18 cellular contexts compared by ENCODE assay signal in the genomic region with DNA sequence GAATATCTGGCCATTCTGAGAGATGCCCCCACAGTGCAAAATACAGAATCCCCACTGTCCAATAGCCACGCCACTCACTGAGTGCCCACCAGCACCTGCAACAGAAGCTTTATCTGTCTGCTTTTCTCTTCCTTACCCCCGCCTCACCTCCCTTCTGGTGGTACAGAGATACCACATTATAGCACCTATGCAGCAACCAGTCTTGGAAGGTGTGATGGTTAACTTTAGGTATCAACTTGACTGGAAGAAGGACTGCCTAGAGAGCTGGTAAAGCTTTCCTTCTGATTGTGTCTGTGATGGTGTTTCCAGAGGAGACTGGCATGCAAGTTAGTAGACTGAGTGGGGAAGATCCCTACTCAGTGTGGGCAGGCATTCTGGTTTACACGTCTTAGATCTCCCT.
A peak's percentile ranks its signal among the peaks of the same experiment; 100 is the strongest.
DNase-seq lines count a peak whose midpoint lies in the region; ATAC-seq and TF ChIP-seq lines count a peak whose summit lies in the region.
"Had no signal": no experiment of that assay in that cellular context is flagged by ENCODE, and none has a peak within 500 bp of the region (broad histone marks: within the 10 kb centered on the region; RNA-seq: fewer than 3 reads in every experiment).

No MANE protein-coding gene starts in this region.

- H3K4me3 Mint-ChIP-seq in natural killer cell, result no peak overlapping the region
- no peak overlapping the region for H3K4me3 Mint-ChIP-seq in activated CD4-positive, alpha-beta memory T cell treated with anti-CD3 and anti-CD28 coated beads for 36 hours
- H3K4me3 Mint-ChIP-seq: activated T-cell treated with anti-CD3 and anti-CD28 coated beads, Interleukin-2, amount 50 U/mL, for 72 hours had no signal

- no peak for TF ChIP-seq CTCF in GM06990 (IDR thresholded peaks at IDR 0.05; ENCODE audit: insufficient read depth, low read length, poor library complexity, severe bottlenecking)
- TF ChIP-seq CTCF in OCI-LY3 (IDR thresholded peaks at IDR 0.05; ENCODE audit: low read depth, low read length), result no peak
- TF ChIP-seq CTCF in natural killer cell (IDR thresholded peaks at IDR 0.05), result no peak

- H3K27ac ChIP-seq in OCI-LY3 (ENCODE audit: low read length), result no peak overlapping the region
- H3K27ac ChIP-seq: gastrocnemius medialis, testis had no signal

- POLR2A ChIA-PET in activated CD4-positive, alpha-beta memory T cell treated with anti-CD3 and anti-CD28 coated beads for 36 hours (lab: Charles Lee), result no interaction called here

- H3K9me3 Mint-ChIP-seq in natural killer cell, result no peaks in the 10 kb centered on the region
- H3K9me3 Mint-ChIP-seq in activated CD4-positive, alpha-beta memory T cell treated with anti-CD3 and anti-CD28 coated beads for 36 hours, result no peaks in the 10 kb centered on the region
- H3K9me3 Mint-ChIP-seq: activated T-cell treated with anti-CD3 and anti-CD28 coated beads, Interleukin-2, amount 50 U/mL, for 72 hours had no signal

- H3K9me3 ChIP-seq in OCI-LY3 (ENCODE audit: insufficient read depth, low read length), result no peaks in the 10 kb centered on the region
- H3K9me3 ChIP-seq: gastrocnemius medialis, testis had no signal

- H3K36me3 ChIP-seq in GM06990 (ENCODE audit: control insufficient read depth, insufficient read depth, low read length), result no peaks in the 10 kb centered on the region
- H3K36me3 ChIP-seq in OCI-LY3 (replicated peaks; ENCODE audit: low read depth, low read length), result no peaks in the 10 kb centered on the region
- H3K36me3 ChIP-seq: gastrocnemius medialis had no signal

- H4K20me1 ChIP-seq in OCI-LY3 (ENCODE audit: insufficient read depth, low read length), result no peaks in the 10 kb centered on the region; the same call in 1 of the 2 replicates

- H3K4me3 ChIP-seq in GM06990 (replicated peaks; ENCODE audit: low read depth, low read length), result peak overlapping the region; percentile 61
- H3K4me3 ChIP-seq in OCI-LY3 (ENCODE audit: low read length), result no peak overlapping the region
- H3K4me3 ChIP-seq: gastrocnemius medialis, K562, lung, testis had no signal

- H3K27ac Mint-ChIP-seq in natural killer cell, result peak overlapping the region in 1 of 2 donors; percentile 14
- H3K27ac Mint-ChIP-seq in activated CD4-positive, alpha-beta memory T cell treated with anti-CD3 and anti-CD28 coated beads for 36 hours, result no peak overlapping the region
- H3K27ac Mint-ChIP-seq: activated T-cell treated with anti-CD3 and anti-CD28 coated beads, Interleukin-2, amount 50 U/mL, for 72 hours had no signal

- DNase-seq in GM06990 (ENCODE audit: extremely low read depth, insufficient read length), result no peak
- DNase-seq in natural killer cell, result no peak
- no peak for DNase-seq in epidermal melanocyte (ENCODE audit: insufficient read length, low spot score)
- DNase-seq in LoVo (ENCODE audit: low spot score), result no peak
- DNase-seq in activated CD4-positive, alpha-beta memory T cell treated with anti-CD3 and anti-CD28 coated beads for 36 hours, result no peak
- DNase-seq: activated naive CD4-positive, alpha-beta T cell treated with anti-CD3 and anti-CD28 coated beads, Interleukin-2, amount 50 U/mL, for 16 hours; activated T-cell treated with anti-CD3 and anti-CD28 coated beads, Interleukin-2, amount 50 U/mL, for 72 hours; gastrocnemius medialis; kidney; NCI-H510A; right cardiac atrium; stimulated activated CD4-positive, alpha-beta T cell treated with anti-CD3 and anti-CD28 coated beads, Interleukin-15, amount 100 ng/mL, for 24 hours; T1000; testis had no signal

- peak; percentile 23 for ATAC-seq in GM19397 (IDR thresholded peaks at IDR 0.05; ENCODE audit: unreplicated experiment)
- peak in 2 of 3 donors; percentile 29 to 65 for ATAC-seq in natural killer cell
- ATAC-seq: gastrocnemius medialis, K562 had no signal

- no peaks in the 10 kb centered on the region for H3K36me3 Mint-ChIP-seq in natural killer cell
- no peaks in the 10 kb centered on the region for H3K36me3 Mint-ChIP-seq in activated CD4-positive, alpha-beta memory T cell treated with anti-CD3 and anti-CD28 coated beads for 36 hours

- H2AFZ ChIP-seq in OCI-LY3 (ENCODE audit: low read depth, low read length), result no peak overlapping the region

- intact Hi-C loops in natural killer cell (cut with micrococcal nuclease), result no loop called here
- intact Hi-C loops in activated CD4-positive, alpha-beta memory T cell treated with anti-CD3 and anti-CD28 coated beads for 36 hours (cut with micrococcal nuclease), result no loop called here

- no peaks in the 10 kb centered on the region for H3K27me3 Mint-ChIP-seq in natural killer cell (ENCODE audit: low read depth in 2 of 2)
- no peaks in the 10 kb centered on the region for H3K27me3 Mint-ChIP-seq in activated CD4-positive, alpha-beta memory T cell treated with anti-CD3 and anti-CD28 coated beads for 36 hours

- H3K27me3 ChIP-seq in GM06990 (replicated peaks; ENCODE audit: control insufficient read depth, insufficient read depth, low read length) (no peaks in the 10 kb centered on the region), OCI-LY3 (ENCODE audit: low read depth, low read length) (no peaks in the 10 kb centered on the region)
- H3K27me3 ChIP-seq: gastrocnemius medialis, testis had no signal

- no peak overlapping the region for H3K9ac ChIP-seq in OCI-LY3 (ENCODE audit: low read length)

- CTCF ChIA-PET in activated CD4-positive, alpha-beta memory T cell treated with anti-CD3 and anti-CD28 coated beads for 36 hours (lab: Charles Lee), result no interaction called here

- H3K4me1 Mint-ChIP-seq in natural killer cell, result peaks cover 21 to 27% of the 10 kb centered on the region in 2 donors
- H3K4me1 Mint-ChIP-seq in activated CD4-positive, alpha-beta memory T cell treated with anti-CD3 and anti-CD28 coated beads for 36 hours (ENCODE audit: low read depth), result no peaks in the 10 kb centered on the region

- H3K4me2 ChIP-seq in OCI-LY3 (ENCODE audit: low read length), result peak overlapping the region; percentile 60

- H3K4me1 ChIP-seq in OCI-LY3 (ENCODE audit: low read length), result peaks cover 46% of the 10 kb centered on the region
- H3K4me1 ChIP-seq: gastrocnemius medialis, testis had no signal

- no peaks in the 10 kb centered on the region for H3K79me2 ChIP-seq in OCI-LY3 (ENCODE audit: low read length)
